Comparison of ENCODE assay signal across 1 cellular context in the genomic region with DNA sequence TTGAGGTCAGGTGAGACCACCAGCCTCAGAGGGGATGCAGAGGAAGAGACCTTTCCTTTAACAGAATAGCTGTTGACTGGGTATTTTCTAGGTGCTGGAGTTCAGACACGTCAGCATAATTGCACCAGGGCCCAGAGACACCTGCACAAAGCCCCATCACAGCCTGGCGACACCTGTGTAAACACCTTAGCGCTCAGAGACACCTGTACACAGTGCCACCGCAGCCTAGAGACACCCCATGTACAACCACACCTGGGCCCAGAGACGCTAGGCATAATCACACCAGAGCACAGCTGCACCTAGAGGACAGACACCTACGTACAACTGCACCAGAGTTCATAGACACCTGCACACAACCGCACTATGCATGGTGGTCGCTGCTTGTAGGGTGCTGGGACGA.
TF ChIP-seq lines count a peak whose summit lies in the region.

No MANE protein-coding gene starts in this region.

TF ChIP-seq in IMR-90, 13 proteins besides CTCF, POLR2A, EP300 and RAD21:
- no peak for TF ChIP-seq FOS (IDR thresholded peaks at IDR 0.05; ENCODE audit: low read depth, low read length)
- no peak for TF ChIP-seq SMC3 (IDR thresholded peaks at IDR 0.05; ENCODE audit: low read depth, low read length)
- no peak for TF ChIP-seq RCOR1 (IDR thresholded peaks at IDR 0.05; ENCODE audit: insufficient replicate concordance, low read length)
- no peak for TF ChIP-seq NFE2L2 (IDR thresholded peaks at IDR 0.05; ENCODE audit: low read depth, low read length)
- no peak for TF ChIP-seq CEBPB (IDR thresholded peaks at IDR 0.05; ENCODE audit: low read depth, low read length)
- no peak for TF ChIP-seq MXI1 (IDR thresholded peaks at IDR 0.05; ENCODE audit: borderline replicate concordance, low read depth, low read length)
- TF ChIP-seq, protein P1, sequence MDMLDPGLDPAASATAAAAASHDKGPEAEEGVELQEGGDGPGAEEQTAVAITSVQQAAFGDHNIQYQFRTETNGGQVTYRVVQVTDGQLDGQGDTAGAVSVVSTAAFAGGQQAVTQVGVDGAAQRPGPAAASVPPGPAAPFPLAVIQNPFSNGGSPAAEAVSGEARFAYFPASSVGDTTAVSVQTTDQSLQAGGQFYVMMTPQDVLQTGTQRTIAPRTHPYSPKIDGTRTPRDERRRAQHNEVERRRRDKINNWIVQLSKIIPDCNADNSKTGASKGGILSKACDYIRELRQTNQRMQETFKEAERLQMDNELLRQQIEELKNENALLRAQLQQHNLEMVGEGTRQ (IDR thresholded peaks at IDR 0.05; ENCODE audit: low read depth, low read length) = no peak
- TF ChIP-seq MAZ (IDR thresholded peaks at IDR 0.05; ENCODE audit: borderline replicate concordance, low read depth, low read length) = no peak
